2 cellular contexts compared by ENCODE assay signal in genomic region chr14:77190977-77191376, GRCh38.
TF ChIP-seq lines count a peak whose summit lies in the region.

No MANE protein-coding gene starts in this region.

TF ChIP-seq in A549, 52 proteins besides CTCF, POLR2A, EP300 and RAD21 (continued from another document):
- no peak for TF ChIP-seq HOXA7 (CRISPR knock-in tag; IDR thresholded peaks at IDR 0.05)
- no peak for TF ChIP-seq E2F6 (IDR thresholded peaks at IDR 0.05; ENCODE audit: borderline replicate concordance, low read depth)
- TF ChIP-seq MYC (IDR thresholded peaks at IDR 0.05; ENCODE audit: borderline replicate concordance, low read length), result no peak
- no peak for TF ChIP-seq FOSL2 (IDR thresholded peaks at IDR 0.05)
- TF ChIP-seq FOSL2 (CRISPR knock-in tag; IDR thresholded peaks at IDR 0.05), result no peak
- TF ChIP-seq POLR2AphosphoS2 (conservative IDR thresholded peaks at IDR 0.05; ENCODE audit: low read length), result no peak
- no peak for TF ChIP-seq SREBF2 (IDR thresholded peaks at IDR 0.05)
- no peak for TF ChIP-seq USF2 (IDR thresholded peaks at IDR 0.05)
- no peak for TF ChIP-seq MAZ (IDR thresholded peaks at IDR 0.05; ENCODE audit: borderline replicate concordance, low read depth, low read length)
- TF ChIP-seq CHD4 (IDR thresholded peaks at IDR 0.05; ENCODE audit: borderline replicate concordance), result no peak
- no peak for TF ChIP-seq ZSCAN20 (CRISPR knock-in tag; IDR thresholded peaks at IDR 0.05)

TF ChIP-seq in GM23338, 12 proteins besides CTCF, POLR2A, EP300 and RAD21 (continued from another document):
- no peak for TF ChIP-seq ZNF462 (CRISPR knock-in tag; IDR thresholded peaks at IDR 0.05)
- TF ChIP-seq ZNF331 (CRISPR knock-in tag; IDR thresholded peaks at IDR 0.05; ENCODE audit: low read depth), result no peak
- no peak for TF ChIP-seq ZNF114 (CRISPR knock-in tag; IDR thresholded peaks at IDR 0.05)
- no peak for TF ChIP-seq POLR2AphosphoS5 (IDR thresholded peaks at IDR 0.05; ENCODE audit: low read depth)
- no peak for TF ChIP-seq REST (IDR thresholded peaks at IDR 0.05; ENCODE audit: unreplicated experiment)
- no peak for TF ChIP-seq EZH2phosphoT487 (IDR thresholded peaks at IDR 0.05; ENCODE audit: unreplicated experiment)
- no peak for TF ChIP-seq CREB1 (CRISPR knock-in tag; IDR thresholded peaks at IDR 0.05; ENCODE audit: low read depth)
- no peak for TF ChIP-seq EZH2 (IDR thresholded peaks at IDR 0.05; ENCODE audit: low read depth, unreplicated experiment)
